8 cellular contexts compared by ENCODE assay signal in the genomic region with DNA sequence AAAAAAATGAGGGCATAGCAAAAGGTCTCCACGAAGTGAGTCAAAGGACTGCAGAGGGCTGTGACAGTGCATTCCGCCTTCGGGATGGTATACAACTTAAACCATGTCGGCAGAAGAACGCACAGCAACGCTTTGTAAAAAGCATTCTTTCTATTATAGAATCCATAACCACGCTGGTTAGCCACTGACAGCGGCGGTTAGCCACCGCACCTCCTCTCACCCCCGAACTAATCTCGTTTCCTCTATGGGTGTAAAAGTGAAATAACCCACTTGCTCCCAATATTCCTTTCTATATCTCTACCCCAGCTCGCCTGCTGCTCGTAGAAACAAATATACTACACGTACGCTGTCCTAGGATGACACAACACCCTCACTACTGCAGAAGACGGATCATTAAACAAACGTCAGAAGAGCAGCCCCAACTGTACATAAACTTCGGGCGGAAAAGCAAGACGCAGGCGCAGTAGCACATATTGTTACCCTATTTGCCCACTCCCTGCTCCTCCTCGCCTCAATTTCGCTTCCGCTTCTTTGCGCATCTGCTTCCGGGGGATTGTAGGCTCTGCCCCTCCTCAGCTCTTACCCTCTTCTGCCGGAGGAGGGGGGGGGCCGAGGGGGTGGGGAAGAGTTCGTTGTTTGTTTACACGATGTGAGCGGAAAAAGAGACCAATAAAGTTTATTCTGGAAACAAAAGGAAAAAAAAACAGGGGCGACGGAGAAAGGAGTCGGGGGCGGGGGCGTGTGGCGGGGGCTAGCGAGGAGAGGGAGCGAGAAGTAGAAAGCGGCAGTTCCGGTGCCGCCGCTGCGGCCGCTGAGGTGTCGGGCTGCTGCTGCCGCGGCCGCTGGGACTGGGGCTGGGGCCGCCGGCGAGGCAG. TPM values are rescaled to one million over a fixed set of nuclear protein-coding genes. Genes with fewer than 3 reads are reported as not detected.
DNase-seq lines count a peak whose midpoint lies in the region; ATAC-seq and TF ChIP-seq lines count a peak whose summit lies in the region.

A gene (plus strand): TSS at position 787 of the 875 bp plus-strand sequence. CDS start 50,469 bp downstream, outside the sequence.

- WGBS in right lobe of liver (ENCODE audit: insufficient coverage, low coverage, low lambda C conversion rate, missing lambda C conversion rate), result 0% methylated on average over 44 of the region's 53 CpGs

- TF ChIP-seq CTCF in C4-2B (conservative IDR thresholded peaks at IDR 0.05) (no peak), dorsolateral prefrontal cortex (IDR thresholded peaks at IDR 0.05 in 54 of 56, conservative IDR thresholded peaks at IDR 0.05 in 2 of 56; ENCODE audit: low read depth in 1 of 56, partially characterized antibody in 56 of 56) (peak in 7 of 56 donors; percentile 3 to 19 (median 7)), right lobe of liver (IDR thresholded peaks at IDR 0.05) (no peak)

- H3K36me3 ChIP-seq in right lobe of liver, result no peaks in the 10 kb centered on the region

- intact Hi-C loops in dorsolateral prefrontal cortex (cut with DNase I) (loop anchor here (1.0 to 10.0 kb wide), 8 partner anchors 76 to 414 kb away; a partner anchor contains a TSS), right lobe of liver (cut with DNase I) (loop anchor here in 1 of 2 donors (5.0 kb wide), 1 partner anchor 169 kb away; no protein-coding TSS in a partner anchor)

- ATAC-seq in GM19395 (IDR thresholded peaks at IDR 0.05; ENCODE audit: unreplicated experiment), result peak; percentile 81
- peak; percentile 66 for ATAC-seq in HG03565 (IDR thresholded peaks at IDR 0.05; ENCODE audit: unreplicated experiment)
- peak; percentile 92 to 97 (median 94) for ATAC-seq in right lobe of liver

- H3K27me3 ChIP-seq in dorsolateral prefrontal cortex (no peaks in the 10 kb centered on the region), right lobe of liver (no peaks in the 10 kb centered on the region)

- peak; percentile 72 for TF ChIP-seq POLR2A in right lobe of liver (IDR thresholded peaks at IDR 0.05)

- H3K27ac ChIP-seq in C4-2B (peak within 1 kb of the TSS; percentile 65), dorsolateral prefrontal cortex (peak within 1 kb of the TSS; percentile 83 to 99 (median 97)), right lobe of liver (peak within 1 kb of the TSS; percentile 93 to 98 (median 96))

- H3K4me1 ChIP-seq in right lobe of liver, result peaks cover 0 to 6% (median 0%) of the 10 kb centered on the region in 4 donors

- H3K4me3 ChIP-seq in dorsolateral prefrontal cortex (peak within 1 kb of the TSS; percentile 61 to 99 (median 93)), right lobe of liver (peak within 1 kb of the TSS; percentile 72 to 90 (median 89))

- peak; percentile 99 for DNase-seq in NCI-H774 (lab: John Stamatoyannopoulos, UW)
- DNase-seq in activated CD4-positive, alpha-beta T cell treated with anti-CD3 and anti-CD28 coated beads, Interleukin-2, amount 50 U/mL, for 4 hours, result peak; percentile 92 to 93
- peak; percentile 89 to 98 (median 96) for DNase-seq in dorsolateral prefrontal cortex
- DNase-seq in right lobe of liver, result peak; percentile 92 to 97 (median 97)
- peak; percentile 78 to 96 for DNase-seq in stimulated activated CD4-positive, alpha-beta T cell treated with anti-CD3 and anti-CD28 coated beads, Interleukin-4, amount 100 ng/mL, for 4 hours

- no peaks in the 10 kb centered on the region for H3K9me3 ChIP-seq in right lobe of liver

RNA-seq across cellular contexts. Expression of the gene that starts here (rescaled TPM):
- total RNA-seq in dorsolateral prefrontal cortex, result 10 to 100 TPM; 25.8 to 58.1 (median 42.6) TPM
- total RNA-seq in right lobe of liver, result 10 to 100 TPM in 3 of 6 experiments, 1 to 10 TPM in 3; 6.5 to 13.1 (median 11.2) TPM

Comparison
In these comparisons a context has a peak if more than half of its experiments do, and no peak if none do; other contexts are left out.
1. Peak in every context shown above with its lines: DNase-seq, ATAC-seq, H3K4me3 ChIP-seq and H3K27ac ChIP-seq.